9 cellular contexts compared by ENCODE assay signal in genomic region chr6:163745566-163746400, GRCh38.
DNase-seq lines count a peak whose midpoint lies in the region; ATAC-seq and TF ChIP-seq lines count a peak whose summit lies in the region.
"Had no signal": no experiment of that assay in that cellular context is flagged by ENCODE, and none has a peak within 500 bp of the region (broad histone marks: within the 10 kb centered on the region; RNA-seq: fewer than 3 reads in every experiment).

No MANE protein-coding gene starts in this region.

- no peak for TF ChIP-seq EP300 in gastroesophageal sphincter (IDR thresholded peaks at IDR 0.05)

- H3K9me3 Mint-ChIP-seq in activated naive CD4-positive, alpha-beta T cell treated with anti-CD3 and anti-CD28 coated beads, Interleukin-2, amount 10 ng/mL, durations not matched to agents 7 days and 5 days, result no peaks in the 10 kb centered on the region
- H3K9me3 Mint-ChIP-seq: activated T-helper 2 cell treated with anti-CD3 and anti-CD28 coated beads, Interferon-gamma antibody, Interleukin-2, Interleukin-4, amounts not matched to agents 10 μg/mL and 5 μg/mL and 100 μg/mL, durations not matched to agents 14 hours and 24 hours and 36 hours had no signal

- H3K27ac ChIP-seq in gastroesophageal sphincter (no peak overlapping the region), trophoblast cell (ENCODE audit: low read depth, low read length) (peak overlapping the region; percentile 73), colonic mucosa (no peak overlapping the region), thyroid gland (no peak overlapping the region)

- H3K4me3 Mint-ChIP-seq in activated naive CD4-positive, alpha-beta T cell treated with anti-CD3 and anti-CD28 coated beads, Interleukin-2, amount 10 ng/mL, durations not matched to agents 7 days and 5 days, result no peak overlapping the region

- H3K36me3 Mint-ChIP-seq in activated naive CD4-positive, alpha-beta T cell treated with anti-CD3 and anti-CD28 coated beads, Interleukin-2, amount 10 ng/mL, durations not matched to agents 7 days and 5 days, result no peaks in the 10 kb centered on the region

- 57 to 66% methylated on average over 6 to 9 of the region's 9 CpGs for WGBS in gastroesophageal sphincter (ENCODE audit: low coverage in 1 of 2), 2 donors
- no CpG with 5 or more reads among the region's 9 CpGs for WGBS in trophoblast cell (ENCODE audit: extremely low coverage, insufficient coverage, insufficient read length)
- WGBS in thyroid gland, 2 donors, result 74 to 83% methylated on average over 9 of the region's 9 CpGs

- TF ChIP-seq POLR2A in gastroesophageal sphincter (IDR thresholded peaks at IDR 0.05) (no peak), thyroid gland (IDR thresholded peaks at IDR 0.05) (no peak)

- peak overlapping the region; percentile 16 for H3K4me2 ChIP-seq in trophoblast cell (ENCODE audit: low read length)

- no peak overlapping the region for H2BK120ac ChIP-seq in trophoblast cell (ENCODE audit: insufficient read depth, low read length, poor library complexity)

- ATAC-seq in gastroesophageal sphincter (peak; percentile 71), GM19463 (IDR thresholded peaks at IDR 0.05; ENCODE audit: unreplicated experiment) (no peak)

- no peaks in the 10 kb centered on the region for H3K79me2 ChIP-seq in trophoblast cell (ENCODE audit: control insufficient read depth, insufficient read depth, low read length, poor library complexity)

- no peak overlapping the region for H2BK12ac ChIP-seq in trophoblast cell (ENCODE audit: low read length)

- no peak overlapping the region for H3K27ac Mint-ChIP-seq in activated naive CD4-positive, alpha-beta T cell treated with anti-CD3 and anti-CD28 coated beads, Interleukin-2, amount 10 ng/mL, durations not matched to agents 7 days and 5 days
- H3K27ac Mint-ChIP-seq: activated T-helper 2 cell treated with anti-CD3 and anti-CD28 coated beads, Interferon-gamma antibody, Interleukin-2, Interleukin-4, amounts not matched to agents 10 μg/mL and 5 μg/mL and 100 μg/mL, durations not matched to agents 14 hours and 24 hours and 36 hours had no signal

- H3K4ac ChIP-seq in trophoblast cell (ENCODE audit: low read depth, low read length), result no peak overlapping the region

- H3K4me3 ChIP-seq in gastroesophageal sphincter (no peak overlapping the region), trophoblast cell (ENCODE audit: low read depth, low read length) (no peak overlapping the region), colonic mucosa (no peak overlapping the region), thyroid gland (replicated peaks in 1 of 3) (no peak overlapping the region)

- intact Hi-C loops in colonic mucosa (cut with DNase I) (no loop called here), thyroid gland (cut with DNase I) (no loop called here)

- peaks cover 34% of the 10 kb centered on the region for H3K27me3 Mint-ChIP-seq in activated naive CD4-positive, alpha-beta T cell treated with anti-CD3 and anti-CD28 coated beads, Interleukin-2, amount 10 ng/mL, durations not matched to agents 7 days and 5 days

- no peak overlapping the region for H3K14ac ChIP-seq in trophoblast cell (ENCODE audit: low read length)

- H2AK5ac ChIP-seq in trophoblast cell (ENCODE audit: low read length), result no peak overlapping the region

- DNase-seq in GM04504 (ENCODE audit: low read depth) (peak; percentile 74), SW480 (ENCODE audit: low spot score) (peak; percentile 68), trophoblast cell (peak; percentile 97 to 98), colonic mucosa (no peak), thyroid gland (no peak)
- DNase-seq in activated naive CD4-positive, alpha-beta T cell treated with anti-CD3 and anti-CD28 coated beads, Interleukin-2, amount 10 ng/mL, durations not matched to agents 7 days and 5 days, result no peak

- H3K4me1 Mint-ChIP-seq in activated naive CD4-positive, alpha-beta T cell treated with anti-CD3 and anti-CD28 coated beads, Interleukin-2, amount 10 ng/mL, durations not matched to agents 7 days and 5 days, result peaks cover 14% of the 10 kb centered on the region

- no peak overlapping the region for H4K91ac ChIP-seq in trophoblast cell (ENCODE audit: low read depth, low read length)

- no peak overlapping the region for H2BK5ac ChIP-seq in trophoblast cell (ENCODE audit: low read depth, low read length, poor library complexity)

- peaks cover 8% of the 10 kb centered on the region for H3K79me1 ChIP-seq in trophoblast cell (ENCODE audit: low read length)

- H3K4me1 ChIP-seq in gastroesophageal sphincter, result no peaks in the 10 kb centered on the region
- H3K4me1 ChIP-seq in trophoblast cell (ENCODE audit: control insufficient read depth in 1 of 2, insufficient read depth in 2 of 2, low read length in 2 of 2), result peaks cover 3 to 8% of the 10 kb centered on the region in 2 experiments
- no peaks in the 10 kb centered on the region for H3K4me1 ChIP-seq in colonic mucosa
- no peaks in the 10 kb centered on the region for H3K4me1 ChIP-seq in thyroid gland

- no peak for TF ChIP-seq CTCF in gastroesophageal sphincter (IDR thresholded peaks at IDR 0.05)
- no peak for TF ChIP-seq CTCF in colonic mucosa (IDR thresholded peaks at IDR 0.05)
- TF ChIP-seq CTCF in thyroid gland (IDR thresholded peaks at IDR 0.05), result no peak

- no peak overlapping the region for H3K23ac ChIP-seq in trophoblast cell (ENCODE audit: low read length)

- H3K9me3 ChIP-seq in gastroesophageal sphincter (no peaks in the 10 kb centered on the region), trophoblast cell (ENCODE audit: insufficient read depth, low read depth, low read length) (no peaks in the 10 kb centered on the region), colonic mucosa (no peaks in the 10 kb centered on the region), thyroid gland (no peaks in the 10 kb centered on the region)

- CTCF ChIA-PET in activated naive CD4-positive, alpha-beta T cell treated with anti-CD3 and anti-CD28 coated beads, Interleukin-2, amount 10 ng/mL, durations not matched to agents 7 days and 5 days (lab: Charles Lee), result no interaction called here

- H3K36me3 ChIP-seq in gastroesophageal sphincter (no peaks in the 10 kb centered on the region), trophoblast cell (ENCODE audit: control insufficient read depth in 1 of 2, insufficient read depth in 2 of 2, low read length in 2 of 2) (no peaks in the 10 kb centered on the region), colonic mucosa (no peaks in the 10 kb centered on the region), thyroid gland (no peaks in the 10 kb centered on the region)

- no peak overlapping the region for H4K12ac ChIP-seq in trophoblast cell (ENCODE audit: low read depth, low read length)

- no peak overlapping the region for H4K8ac ChIP-seq in trophoblast cell (ENCODE audit: low read depth, low read length)

- H3K18ac ChIP-seq in trophoblast cell (ENCODE audit: low read length), result no peak overlapping the region

- H2AFZ ChIP-seq in trophoblast cell (ENCODE audit: insufficient read depth, low read length, poor library complexity), result no peak overlapping the region

- H3K27me3 ChIP-seq in gastroesophageal sphincter (no peaks in the 10 kb centered on the region), trophoblast cell (ENCODE audit: insufficient read depth, low read length) (no peaks in the 10 kb centered on the region), colonic mucosa (no peaks in the 10 kb centered on the region), thyroid gland (no peaks in the 10 kb centered on the region)

- H3K9ac ChIP-seq in trophoblast cell (ENCODE audit: low read length), result no peak overlapping the region
- no peak overlapping the region for H3K9ac ChIP-seq in colonic mucosa (ENCODE audit: low read depth in 2 of 2, low read length in 2 of 2)

Comparison
In these comparisons a context has a peak if more than half of its experiments do, and no peak if none do; other contexts are left out.
1. DNase-seq: peak in GM04504 (single experiment), SW480 (single experiment) and trophoblast cell (2 of 2); none in colonic mucosa (single experiment), thyroid gland (0 of 2) and activated naive CD4-positive, alpha-beta T cell treated with anti-CD3 and anti-CD28 coated beads, Interleukin-2, amount 10 ng/mL, durations not matched to agents 7 days and 5 days (single experiment).